Comparison of ENCODE assay signal across 1 cellular context in genomic region chr1:23424171-23424959, GRCh38.
TF ChIP-seq lines count a peak whose summit lies in the region.

TCEA3 (minus strand) TSS chr1:23424748; CDS start chr1:23424633, 115 bp downstream.

TF ChIP-seq in HepG2, 621 proteins besides CTCF, POLR2A, EP300 and RAD21 (continued from another document):
- TF ChIP-seq ZBTB37 (CRISPR knock-in tag; IDR thresholded peaks at IDR 0.05) (no peak), ATF7 (IDR thresholded peaks at IDR 0.05) (no peak), ATF7 (CRISPR knock-in tag; IDR thresholded peaks at IDR 0.05) (no peak), CHCHD3 (CRISPR knock-in tag; IDR thresholded peaks at IDR 0.05) (no peak), MYPOP (CRISPR knock-in tag; IDR thresholded peaks at IDR 0.05) (peak; percentile 23; the same call in 1 of the 2 replicates), ZNF552 (CRISPR knock-in tag; IDR thresholded peaks at IDR 0.05; ENCODE audit: borderline replicate concordance) (no peak), ZNF281 (CRISPR knock-in tag; IDR thresholded peaks at IDR 0.05; ENCODE audit: borderline replicate concordance) (peak; percentile 80), MEF2D (CRISPR knock-in tag; IDR thresholded peaks at IDR 0.05) (peak; percentile 80), SATB2 (CRISPR knock-in tag; IDR thresholded peaks at IDR 0.05) (no peak), ELK4 (CRISPR knock-in tag; IDR thresholded peaks at IDR 0.05; ENCODE audit: borderline replicate concordance) (no peak), ZNF513 (CRISPR knock-in tag; conservative IDR thresholded peaks at IDR 0.05) (no peak), DMAP1 (CRISPR knock-in tag; IDR thresholded peaks at IDR 0.05) (no peak), CC2D1A (CRISPR knock-in tag; IDR thresholded peaks at IDR 0.05) (no peak), RARA (CRISPR knock-in tag; IDR thresholded peaks at IDR 0.05) (no peak), NFKBIZ (CRISPR knock-in tag; IDR thresholded peaks at IDR 0.05) (no peak), KAT7 (CRISPR knock-in tag; IDR thresholded peaks at IDR 0.05; ENCODE audit: borderline replicate concordance) (no peak), ZNF225 (CRISPR knock-in tag; IDR thresholded peaks at IDR 0.05) (no peak), PBX2 (CRISPR knock-in tag; IDR thresholded peaks at IDR 0.05) (no peak), ZNF589 (CRISPR knock-in tag; conservative IDR thresholded peaks at IDR 0.05) (peak; percentile 15; the same call in 1 of the 2 replicates), KDM4B (CRISPR knock-in tag; IDR thresholded peaks at IDR 0.05) (no peak), YEATS4 (CRISPR knock-in tag; IDR thresholded peaks at IDR 0.05; ENCODE audit: borderline replicate concordance) (no peak; the same call in 1 of the 2 replicates), AKAP8 (CRISPR knock-in tag; IDR thresholded peaks at IDR 0.05) (no peak), ZNF784 (CRISPR knock-in tag; IDR thresholded peaks at IDR 0.05; ENCODE audit: borderline replicate concordance) (no peak), ZNF777 (CRISPR knock-in tag; IDR thresholded peaks at IDR 0.05) (peak; percentile 92), CCDC6 (CRISPR knock-in tag; IDR thresholded peaks at IDR 0.05) (no peak; the same call in 1 of the 2 replicates), GLI4 (CRISPR knock-in tag; IDR thresholded peaks at IDR 0.05; ENCODE audit: borderline replicate concordance) (no peak), TFDP1 (CRISPR knock-in tag; IDR thresholded peaks at IDR 0.05; ENCODE audit: borderline replicate concordance) (peak; percentile 70; the same call in 1 of the 2 replicates), ELF4 (CRISPR knock-in tag; IDR thresholded peaks at IDR 0.05; ENCODE audit: borderline replicate concordance) (no peak), RXRA (CRISPR knock-in tag; IDR thresholded peaks at IDR 0.05) (no peak; the same call in 1 of the 2 replicates), ZNF335 (CRISPR knock-in tag; IDR thresholded peaks at IDR 0.05) (no peak), ZFAT (CRISPR knock-in tag; conservative IDR thresholded peaks at IDR 0.05) (no peak), KDM1A (CRISPR knock-in tag; IDR thresholded peaks at IDR 0.05) (no peak)
